ENCODE assay signal across 9 cellular contexts in the genomic region with DNA sequence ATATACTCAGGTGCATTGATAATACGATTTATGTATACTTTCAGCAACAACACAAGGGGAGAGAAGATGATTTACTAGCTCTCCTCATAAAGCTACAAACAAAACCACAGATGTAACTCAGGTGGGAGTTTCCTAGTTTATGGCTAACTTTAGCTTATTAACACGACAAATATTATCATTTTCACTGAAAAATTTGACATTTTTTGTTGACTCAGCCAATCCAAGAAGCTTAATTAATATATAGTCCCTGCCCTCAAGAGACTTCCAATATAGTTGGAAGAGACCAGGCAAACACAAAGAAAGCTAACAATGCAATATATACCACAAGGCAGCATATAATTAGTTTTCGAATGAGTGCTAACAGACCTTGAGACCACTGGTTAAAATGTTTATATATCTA. TPM values are rescaled to one million over a fixed set of nuclear protein-coding genes. Genes with fewer than 3 reads are reported as not detected.
DNase-seq lines count a peak whose midpoint lies in the region; ATAC-seq, FAIRE-seq and TF ChIP-seq lines count a peak whose summit lies in the region.
"Had no signal": no experiment of that assay in that cellular context is flagged by ENCODE, and none has a peak within 500 bp of the region (broad histone marks: within the 10 kb centered on the region; RNA-seq: fewer than 3 reads in every experiment).

No MANE protein-coding gene starts in this region.

- H3K27me3 ChIP-seq in DOHH2 (ENCODE audit: control insufficient read depth, low read length): no peaks in the 10 kb centered on the region
- no peaks in the 10 kb centered on the region for H3K27me3 ChIP-seq in NT2/D1 (ENCODE audit: insufficient read depth, insufficient read length)
- H3K27me3 ChIP-seq in endodermal cell (ENCODE audit: control insufficient read depth, insufficient read depth, low read length, poor library complexity, severe bottlenecking): no peaks in the 10 kb centered on the region
- H3K27me3 ChIP-seq in ovary: no peaks in the 10 kb centered on the region
- no peaks in the 10 kb centered on the region for H3K27me3 ChIP-seq in thyroid gland

- H3K9me2 ChIP-seq in DOHH2 (replicated peaks; ENCODE audit: control insufficient read depth, low read length): no peaks in the 10 kb centered on the region

- no peaks in the 10 kb centered on the region for H3K4me1 Mint-ChIP-seq in endodermal cell

- no peak for DNase-seq in NT2/D1 (ENCODE audit: low read depth, low spot score)
- DNase-seq in endodermal cell: no peak
- DNase-seq in ovary: no peak
- DNase-seq in GM12891 (ENCODE audit: insufficient read length, low spot score): no peak
- no peak for DNase-seq in thyroid gland
- no peak for DNase-seq in D341Med (ENCODE audit: low spot score)
- DNase-seq: NCI-H2029 treated with DMSO at 0.1 percent for 48 hours had no signal

- H3K9ac ChIP-seq in NT2/D1 (ENCODE audit: insufficient read length, low read depth) (peak overlapping the region; percentile 93), endodermal cell (ENCODE audit: extremely low read depth, low read length, poor library complexity, severe bottlenecking) (peak overlapping the region; percentile 76)

- no peak for ATAC-seq in HG03442 (IDR thresholded peaks at IDR 0.05; ENCODE audit: unreplicated experiment)

- H3K4me1 ChIP-seq in DOHH2 (ENCODE audit: control insufficient read depth, low read length): peaks cover 19% of the 10 kb centered on the region
- H3K4me1 ChIP-seq in NT2/D1 (ENCODE audit: insufficient read depth, insufficient read length): no peaks in the 10 kb centered on the region
- H3K4me1 ChIP-seq in endodermal cell (ENCODE audit: control insufficient read depth, insufficient read depth, low read length): no peaks in the 10 kb centered on the region
- H3K4me1 ChIP-seq in ovary (ENCODE audit: insufficient read depth): no peaks in the 10 kb centered on the region
- H3K4me1 ChIP-seq in thyroid gland: peaks cover 6 to 10% of the 10 kb centered on the region in 2 donors

- TF ChIP-seq POLR2A in ovary (IDR thresholded peaks at IDR 0.05): no peak
- TF ChIP-seq POLR2A in GM12891 (IDR thresholded peaks at IDR 0.05; ENCODE audit: low read depth, low read length): no peak
- TF ChIP-seq POLR2A in thyroid gland (IDR thresholded peaks at IDR 0.05): no peak

- FAIRE-seq in GM12891 (lab: Jason Lieb, UNC): no peak

- H3K27ac ChIP-seq in DOHH2 (ENCODE audit: low read depth, low read length) (no peak overlapping the region), endodermal cell (ENCODE audit: low read depth, low read length) (no peak overlapping the region), ovary (no peak overlapping the region), thyroid gland (no peak overlapping the region)

- peak overlapping the region; percentile 69 for H3K4me2 ChIP-seq in DOHH2 (ENCODE audit: low read length)

- peaks cover under 1% of the 10 kb centered on the region for H3K9me3 Mint-ChIP-seq in endodermal cell

- H3K4me3 Mint-ChIP-seq in endodermal cell: peak overlapping the region; percentile 92

- peaks cover 35% of the 10 kb centered on the region for H3K36me3 ChIP-seq in DOHH2 (ENCODE audit: control insufficient read depth, low read length)
- peaks cover 18% of the 10 kb centered on the region for H3K36me3 ChIP-seq in NT2/D1 (ENCODE audit: insufficient read depth, insufficient read length, low read length)
- H3K36me3 ChIP-seq in endodermal cell (ENCODE audit: control insufficient read depth, insufficient read depth, low read length): peaks cover 9% of the 10 kb centered on the region
- H3K36me3 ChIP-seq in ovary: no peaks in the 10 kb centered on the region
- H3K36me3 ChIP-seq in thyroid gland: no peaks in the 10 kb centered on the region

- no peaks in the 10 kb centered on the region for H3F3A ChIP-seq in DOHH2 (ENCODE audit: control insufficient read depth, insufficient read depth)

- WGBS in endodermal cell (ENCODE audit: insufficient coverage in 1 of 2, insufficient read length in 1 of 2), 2 experiments: 20 to 37% methylated on average over 1 to 2 of the region's 3 CpGs
- 4 to 5% (median 4%) methylated on average over 3 of the region's 3 CpGs for WGBS in ovary, 3 donors
- 16 to 24% methylated on average over 3 of the region's 3 CpGs for WGBS in thyroid gland, 2 donors

- no peaks in the 10 kb centered on the region for H3K27me3 Mint-ChIP-seq in endodermal cell (ENCODE audit: insufficient read depth)

- H3K4me3 ChIP-seq in DOHH2 (ENCODE audit: low read length) (peak overlapping the region; percentile 88), NT2/D1 (ENCODE audit: insufficient read length, low read depth) (peak overlapping the region; percentile 87), endodermal cell (ENCODE audit: low read length) (peak overlapping the region; percentile 98), ovary (peak overlapping the region; percentile 72), thyroid gland (replicated peaks in 1 of 3) (peak overlapping the region in 1 of 3 donors; percentile 58)

- intact Hi-C loops in ovary (cut with DNase I) (no loop called here), thyroid gland (cut with DNase I) (no loop called here)

- H3K9me3 ChIP-seq in DOHH2 (ENCODE audit: control insufficient read depth, insufficient read depth, low read length) (no peaks in the 10 kb centered on the region), NT2/D1 (ENCODE audit: insufficient read depth, low read length) (no peaks in the 10 kb centered on the region), endodermal cell (ENCODE audit: control insufficient read depth, low read length) (peaks cover 2% of the 10 kb centered on the region), ovary (no peaks in the 10 kb centered on the region), thyroid gland (no peaks in the 10 kb centered on the region)

- no peak for TF ChIP-seq CTCF in DOHH2 (IDR thresholded peaks at IDR 0.05; ENCODE audit: low read depth, low read length, poor library complexity, severe bottlenecking)
- TF ChIP-seq CTCF in endodermal cell (conservative IDR thresholded peaks at IDR 0.05): no peak
- no peak for TF ChIP-seq CTCF in ovary (IDR thresholded peaks at IDR 0.05)
- no peak for TF ChIP-seq CTCF in thyroid gland (IDR thresholded peaks at IDR 0.05)

- peaks cover 21% of the 10 kb centered on the region for H3K36me3 Mint-ChIP-seq in endodermal cell (ENCODE audit: low read depth)

- H3K27ac Mint-ChIP-seq in endodermal cell: no peak overlapping the region

- H3K79me2 ChIP-seq in DOHH2 (ENCODE audit: control insufficient read depth, low read length): peaks cover 66% of the 10 kb centered on the region

- TF ChIP-seq EP300 in ovary (IDR thresholded peaks at IDR 0.05): no peak

- H4K20me1 ChIP-seq in DOHH2 (ENCODE audit: control insufficient read depth, insufficient read depth, low read depth, low read length): peaks cover 7% of the 10 kb centered on the region; the same call in 1 of the 2 replicates

TF ChIP-seq in GM12891, 5 proteins besides CTCF, POLR2A, EP300 and RAD21:
- TF ChIP-seq SPI1 (IDR thresholded peaks at IDR 0.05; ENCODE audit: low read depth, low read length) (no peak), POU2F2 (IDR thresholded peaks at IDR 0.05; ENCODE audit: low read depth, low read length) (no peak), TAF1 (IDR thresholded peaks at IDR 0.05; ENCODE audit: low read depth, low read length) (no peak), PAX5 (IDR thresholded peaks at IDR 0.05; ENCODE audit: insufficient read depth, low read length, severe bottlenecking) (no peak), POLR2AphosphoS5 (IDR thresholded peaks at IDR 0.05; ENCODE audit: low read depth, low read length) (no peak)

RNA-seq across cellular contexts. Expression of a gene that starts 0.8 kb away (rescaled TPM):
- total RNA-seq in endodermal cell (100 to 1,000 TPM in 1 of 2 donors, 10 to 100 TPM in 1; 84.4 to 104 TPM), ovary (10 to 100 TPM in 6 of 7 donors, 1 to 10 TPM in 1; 7.7 to 45.2 (median 29.2) TPM), thyroid gland (10 to 100 TPM in 1 of 4 donors, 1 to 10 TPM in 3; 7.2 to 12.1 (median 7.7) TPM)
- polyA plus RNA-seq in endodermal cell (2013, experiment 1 of 2): 66.8 TPM
- 49.5 TPM for polyA plus RNA-seq in endodermal cell (2013, experiment 2 of 2)
- 10 to 100 TPM in 1 of 2 donors, 1 to 10 TPM in 1; 9.3 to 29.2 TPM for polyA plus RNA-seq in ovary
- 38.8 TPM for polyA plus RNA-seq in GM12891 (2012; ENCODE audit: low read depth, missing spikeins)

RNA-seq across cellular contexts. Expression of a gene that starts 1.4 kb away (rescaled TPM):
- total RNA-seq in endodermal cell: 1 to 10 TPM; 7.4 to 9.7 TPM
- 9.3 TPM for polyA plus RNA-seq in endodermal cell (2013, experiment 1 of 2)
- 9.3 TPM for polyA plus RNA-seq in endodermal cell (2013, experiment 2 of 2)
- total RNA-seq in ovary: 10 to 100 TPM; 11.1 to 15.5 (median 13.5) TPM
- polyA plus RNA-seq in ovary: 1 to 10 TPM; 4.4 to 9.8 TPM
- 4.5 TPM for polyA plus RNA-seq in GM12891 (2012; ENCODE audit: low read depth, missing spikeins)
- 10 to 100 TPM; 24.7 to 56.3 (median 36.4) TPM for total RNA-seq in thyroid gland

RNA-seq across cellular contexts. Expression of a gene that starts 39.1 kb away (rescaled TPM):
- 10 to 100 TPM in 1 of 2 donors, 1 to 10 TPM in 1; 8.2 to 12.2 TPM for total RNA-seq in endodermal cell
- polyA plus RNA-seq in endodermal cell (2013, experiment 1 of 2): 6.3 TPM
- polyA plus RNA-seq in endodermal cell (2013, experiment 2 of 2): 3.6 TPM
- total RNA-seq in ovary: 10 to 100 TPM; 13.2 to 24.6 (median 20.8) TPM
- polyA plus RNA-seq in ovary: 1 to 10 TPM; 6.3 to 9.9 TPM
- polyA plus RNA-seq in GM12891 (2012; ENCODE audit: low read depth, missing spikeins): 1.4 TPM
- total RNA-seq in thyroid gland: 10 to 100 TPM; 12.1 to 35.7 (median 17.5) TPM
